Comparison of ENCODE assay signal across 17 cellular contexts in genomic region chr10:88903715-88904114, GRCh38. TPM values are rescaled to one million over a fixed set of nuclear protein-coding genes. Genes with fewer than 3 reads are reported as not detected.
"Had no signal": no experiment of that assay in that cellular context is flagged by ENCODE, and none has a peak within 500 bp of the region (broad histone marks: within the 10 kb centered on the region; RNA-seq: fewer than 3 reads in every experiment).

No MANE protein-coding gene starts in this region.

- ATAC-seq: natural killer cell treated with Interleukin-12 subunit alpha and Interleukin-12 subunit beta and Interleukin-15 and Interleukin-18, amount 100 ng/mL, for 72 hours; psoas muscle; right lobe of liver; upper lobe of right lung had no signal

- H3K9me3 ChIP-seq: psoas muscle, right lobe of liver, spleen, suprapubic skin, upper lobe of right lung had no signal

- H3K36me3 ChIP-seq: right lobe of liver had no signal

- DNase-seq: activated CD4-positive, alpha-beta T cell treated with anti-CD3 and anti-CD28 coated beads, Interleukin-2, amount 10 ng/mL, durations not matched to agents 24 days and 14 days; activated effector memory CD4-positive, alpha-beta T cell treated with anti-CD3 and anti-CD28 coated beads, Interleukin-2, amount 50 U/mL, for 16 hours; activated T-cell treated with anti-CD3 and anti-CD28 coated beads, Interleukin-2, amount 50 U/mL, for 1 hour; dermis blood vessel endothelial cell; hypothalamus; occipital lobe; psoas muscle; right lobe of liver; spleen; stimulated activated CD4-positive, alpha-beta T cell treated with anti-CD3 and anti-CD28 coated beads, Interleukin-1b, Interleukin-23, amount 100 ng/mL, for 48 hours; stimulated activated naive CD4-positive, alpha-beta T cell; T-helper 1 cell; upper lobe of right lung had no signal

- H3K27ac ChIP-seq: psoas muscle, right lobe of liver, SK-N-MC, spleen, suprapubic skin, upper lobe of right lung had no signal

- H3K27me3 ChIP-seq: right lobe of liver, spleen, suprapubic skin, upper lobe of right lung had no signal

- H3K4me3 ChIP-seq: lung, psoas muscle, right lobe of liver, SK-N-MC, spleen, suprapubic skin, upper lobe of right lung had no signal

- H3K4me1 ChIP-seq: psoas muscle, suprapubic skin had no signal

RNA-seq across cellular contexts. Expression of gene ANKRD22, which starts 52.1 kb away (rescaled TPM):
- total RNA-seq: activated CD4-positive, alpha-beta T cell treated with anti-CD3 and anti-CD28 coated beads, Interleukin-2, amount 10 ng/mL, durations not matched to agents 24 days and 14 days; dermis blood vessel endothelial cell; psoas muscle had no signal
